13 cellular contexts compared by ENCODE assay signal in genomic region chr12:96225003-96225855, GRCh38. TPM values are rescaled to one million over a fixed set of nuclear protein-coding genes. Genes with fewer than 3 reads are reported as not detected.
DNase-seq lines count a peak whose midpoint lies in the region; FAIRE-seq and TF ChIP-seq lines count a peak whose summit lies in the region.
"Had no signal": no experiment of that assay in that cellular context is flagged by ENCODE, and none has a peak within 500 bp of the region (broad histone marks: within the 10 kb centered on the region; RNA-seq: fewer than 3 reads in every experiment).

No MANE protein-coding gene starts in this region.

- H3K4me1 Mint-ChIP-seq in chondrocyte (ENCODE audit: low read depth), result peaks cover 50% of the 10 kb centered on the region
- H3K4me1 Mint-ChIP-seq in nephron, result peaks cover 46% of the 10 kb centered on the region

- no peak overlapping the region for H3K4me3 Mint-ChIP-seq in chondrocyte (ENCODE audit: unreplicated experiment)
- no peak overlapping the region for H3K4me3 Mint-ChIP-seq in nephron

- no peak for FAIRE-seq in small intestine (lab: Jason Lieb, UNC)

- no peaks in the 10 kb centered on the region for H3K9me3 Mint-ChIP-seq in chondrocyte (ENCODE audit: low read depth)
- H3K9me3 Mint-ChIP-seq in nephron, result no peaks in the 10 kb centered on the region

- no peak overlapping the region for H3K27ac ChIP-seq in small intestine (ENCODE audit: low read depth in 1 of 2, low read length in 1 of 2)

- peak overlapping the region; percentile 77 for H3K27ac Mint-ChIP-seq in chondrocyte (ENCODE audit: unreplicated experiment)
- peak overlapping the region; percentile 10 to 88 (median 57) for H3K27ac Mint-ChIP-seq in nephron

- peaks cover 0 to 3% of the 10 kb centered on the region in 2 donors for H3K36me3 ChIP-seq in small intestine (ENCODE audit: control insufficient read depth in 2 of 2, insufficient read depth in 2 of 2, low read length in 2 of 2)

- H3K4me1 ChIP-seq in small intestine (ENCODE audit: control insufficient read depth in 2 of 2, insufficient read depth in 1 of 2, low read depth in 1 of 2, low read length in 1 of 2), result peaks cover 0 to 4% of the 10 kb centered on the region in 2 donors

- H3K27me3 Mint-ChIP-seq in chondrocyte (ENCODE audit: low read depth), result no peaks in the 10 kb centered on the region
- no peaks in the 10 kb centered on the region for H3K27me3 Mint-ChIP-seq in nephron (ENCODE audit: low read depth)

- no peak overlapping the region for H3K4me3 ChIP-seq in small intestine (ENCODE audit: low read depth in 1 of 2, low read length in 2 of 2)
- H3K4me3 ChIP-seq: left lung had no signal

- H3K9me3 ChIP-seq in small intestine (ENCODE audit: control insufficient read depth, low read depth), result no peaks in the 10 kb centered on the region
- H3K9me3 ChIP-seq: left lung had no signal

- H3K36me3 Mint-ChIP-seq in chondrocyte (ENCODE audit: low read depth) (peaks cover 1% of the 10 kb centered on the region), nephron (ENCODE audit: low read depth) (peaks cover 36% of the 10 kb centered on the region)

- 36 to 51% (median 48%) methylated on average over 8 of the region's 8 CpGs for WGBS in small intestine, 3 donors

- H3K27me3 ChIP-seq in small intestine (ENCODE audit: control insufficient read depth in 2 of 2, insufficient read depth in 2 of 2, low read length in 2 of 2), result no peaks in the 10 kb centered on the region
- H3K27me3 ChIP-seq: foreskin keratinocyte, left lung had no signal

- TF ChIP-seq CTCF in chondrocyte (IDR thresholded peaks at IDR 0.05) (no peak), nephron (IDR thresholded peaks at IDR 0.05; ENCODE audit: unreplicated experiment in 3 of 3) (no peak)

- DNase-seq in DMS153 (lab: John Stamatoyannopoulos, UW) (peak; percentile 40), NCI-H2107 treated with DMSO at 0.1 percent for 48 hours (lab: John Stamatoyannopoulos, UW; ENCODE audit: unreplicated experiment) (peak; percentile 49), chondrocyte (ENCODE audit: low spot score) (no peak), NOMO-1 (lab: John Stamatoyannopoulos, UW; ENCODE audit: unreplicated experiment in 2 of 2) (no peak), small intestine (no peak), T-helper 9 cell (no peak), glomerular visceral epithelial cell (ENCODE audit: extremely low spot score) (no peak)
- DNase-seq: central memory CD4-positive, alpha-beta T cell; left lung; occipital lobe; stimulated activated CD4-positive, alpha-beta T cell treated with anti-CD3 and anti-CD28 coated beads, Interleukin-4, amount 100 ng/mL, for 24 hours had no signal

RNA-seq across cellular contexts. Expression of gene ELK3, which starts 31.1 kb away (rescaled TPM):
- 37.1 to 62.1 TPM (median 38.8 TPM) in 3 replicates for total RNA-seq in chondrocyte
- 10 to 100 TPM in 1 of 3 donors, 1 to 10 TPM in 1, under 1 TPM in 1; 0.67 to 15.9 (median 6.2) TPM for polyA plus RNA-seq in small intestine

Comparison
In these comparisons a context has a peak if more than half of its experiments do, and no peak if none do; other contexts are left out.
1. DNase-seq: peak in DMS153 (single experiment) and NCI-H2107 treated with DMSO at 0.1 percent for 48 hours (single experiment); none in chondrocyte (single experiment), NOMO-1 (0 of 2), small intestine (single experiment), T-helper 9 cell (single experiment) and glomerular visceral epithelial cell (single experiment).